1 cellular context compared by ENCODE assay signal in the genomic region with DNA sequence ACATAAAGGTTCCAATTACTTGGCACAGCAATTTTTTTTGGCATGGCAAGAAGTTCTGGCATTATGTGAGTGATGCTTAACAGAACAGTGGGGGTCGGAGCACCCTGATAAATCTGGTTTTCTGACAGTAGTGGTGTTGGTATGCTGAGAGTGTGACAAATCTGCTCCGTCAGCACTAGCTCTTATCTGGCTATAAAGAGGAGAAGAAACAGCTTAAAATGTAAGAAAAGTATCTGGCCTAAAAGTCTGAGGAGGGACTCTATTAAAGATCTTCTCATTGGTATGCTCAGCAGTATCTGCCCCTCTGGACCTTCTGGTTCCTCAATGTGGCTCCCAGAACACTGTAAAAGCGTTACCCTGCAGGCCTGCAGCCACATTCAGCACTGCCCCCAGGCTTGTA.
TF ChIP-seq lines count a peak whose summit lies in the region.

No MANE protein-coding gene starts in this region.

TF ChIP-seq in IMR-90, 13 proteins besides CTCF, POLR2A, EP300 and RAD21:
- TF ChIP-seq MXI1 (IDR thresholded peaks at IDR 0.05; ENCODE audit: borderline replicate concordance, low read depth, low read length) (no peak), MAFK (IDR thresholded peaks at IDR 0.05; ENCODE audit: low read depth, low read length) (0 out of 2 replicates have a peak, but pooled peaks have one; percentile 37), NFE2L2 (IDR thresholded peaks at IDR 0.05; ENCODE audit: low read depth, low read length) (no peak)
